In the genomic region with DNA sequence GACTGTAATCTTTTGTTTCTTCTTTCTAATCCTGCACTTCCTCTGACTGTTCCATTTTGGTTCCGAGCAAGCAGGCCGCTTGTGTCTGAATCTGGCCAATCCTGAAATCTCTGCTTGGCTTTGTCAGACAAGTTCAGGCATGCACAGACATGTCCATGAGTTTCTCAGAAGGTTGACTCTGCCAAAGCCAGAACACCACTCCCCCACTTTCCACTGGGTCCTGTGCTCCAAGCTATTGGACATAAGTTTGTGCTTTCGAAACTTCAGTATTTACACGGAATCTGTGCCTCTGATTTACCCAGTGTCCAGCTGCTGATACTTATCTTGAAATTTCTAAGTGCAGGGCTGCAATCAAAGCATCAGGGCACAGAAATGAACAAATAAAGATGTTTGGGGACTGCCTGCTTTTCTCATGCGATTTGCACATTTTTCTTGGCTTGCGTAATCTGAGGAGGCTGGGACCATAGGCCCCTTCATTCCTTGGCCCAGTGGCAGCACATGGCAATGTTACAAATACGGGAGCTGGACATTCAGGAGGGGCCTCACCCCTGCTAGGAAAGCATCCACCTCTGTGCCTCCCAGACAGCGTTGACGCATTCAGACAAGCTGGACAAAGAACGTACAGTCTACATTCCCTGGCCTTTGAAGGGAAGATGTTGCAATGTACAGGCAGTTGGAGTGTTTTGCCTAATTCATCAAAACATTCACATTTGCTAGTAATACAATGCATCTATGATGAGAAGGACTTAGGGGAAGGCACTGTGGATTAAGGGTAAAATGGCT, we compare ENCODE assay signal across 1 cellular context.
TF ChIP-seq lines count a peak whose summit lies in the region.

No MANE protein-coding gene starts in this region.

TF ChIP-seq in HepG2, 621 proteins besides CTCF, POLR2A, EP300 and RAD21 (continued from another document and continues in another):
- peak; percentile 64; the same call in 1 of the 2 replicates for TF ChIP-seq MIER3 (CRISPR knock-in tag; IDR thresholded peaks at IDR 0.05; ENCODE audit: borderline replicate concordance)
- TF ChIP-seq MAFG (CRISPR knock-in tag; IDR thresholded peaks at IDR 0.05), result no peak
- TF ChIP-seq ZNF441 (CRISPR knock-in tag; IDR thresholded peaks at IDR 0.05; ENCODE audit: borderline replicate concordance), result no peak
- TF ChIP-seq ZBTB8A (CRISPR knock-in tag; IDR thresholded peaks at IDR 0.05; ENCODE audit: borderline replicate concordance, low read depth), result no peak
- no peak for TF ChIP-seq ZNF251 (CRISPR knock-in tag; IDR thresholded peaks at IDR 0.05)
- TF ChIP-seq CCDC6 (CRISPR knock-in tag; IDR thresholded peaks at IDR 0.05), result no peak; the same call in 1 of the 2 replicates
- no peak for TF ChIP-seq SPEN (CRISPR knock-in tag; IDR thresholded peaks at IDR 0.05; ENCODE audit: low read depth)
- no peak; the same call in 1 of the 2 replicates for TF ChIP-seq ZNF792 (CRISPR knock-in tag; IDR thresholded peaks at IDR 0.05)
- no peak; the same call in 1 of the 2 replicates for TF ChIP-seq FOXK2 (IDR thresholded peaks at IDR 0.05)
- no peak for TF ChIP-seq AGO1 (IDR thresholded peaks at IDR 0.05; ENCODE audit: low read depth, low read length, poor library complexity, severe bottlenecking)
- TF ChIP-seq PHF8 (CRISPR knock-in tag; IDR thresholded peaks at IDR 0.05), result peak; percentile 43
- no peak for TF ChIP-seq NKX3-1 (CRISPR knock-in tag; IDR thresholded peaks at IDR 0.05)
- TF ChIP-seq TSC22D2 (CRISPR knock-in tag; IDR thresholded peaks at IDR 0.05; ENCODE audit: borderline replicate concordance), result 0 out of 2 replicates have a peak, but pooled peaks have one; percentile 14
- TF ChIP-seq ZNF234 (CRISPR knock-in tag; conservative IDR thresholded peaks at IDR 0.05), result no peak
- TF ChIP-seq ARNT (IDR thresholded peaks at IDR 0.05), result no peak
- peak; percentile 26; the same call in 1 of the 2 replicates for TF ChIP-seq TBX3 (IDR thresholded peaks at IDR 0.05; ENCODE audit: borderline replicate concordance)
- TF ChIP-seq ZNF136 (CRISPR knock-in tag; IDR thresholded peaks at IDR 0.05; ENCODE audit: low read depth), result peak; percentile 88; the same call in 1 of the 2 replicates
- TF ChIP-seq ZNF264 (CRISPR knock-in tag; IDR thresholded peaks at IDR 0.05), result 0 out of 2 replicates have a peak, but pooled peaks have one; percentile 9
- no peak for TF ChIP-seq GZF1 (CRISPR knock-in tag; IDR thresholded peaks at IDR 0.05)
- TF ChIP-seq, protein P1, sequence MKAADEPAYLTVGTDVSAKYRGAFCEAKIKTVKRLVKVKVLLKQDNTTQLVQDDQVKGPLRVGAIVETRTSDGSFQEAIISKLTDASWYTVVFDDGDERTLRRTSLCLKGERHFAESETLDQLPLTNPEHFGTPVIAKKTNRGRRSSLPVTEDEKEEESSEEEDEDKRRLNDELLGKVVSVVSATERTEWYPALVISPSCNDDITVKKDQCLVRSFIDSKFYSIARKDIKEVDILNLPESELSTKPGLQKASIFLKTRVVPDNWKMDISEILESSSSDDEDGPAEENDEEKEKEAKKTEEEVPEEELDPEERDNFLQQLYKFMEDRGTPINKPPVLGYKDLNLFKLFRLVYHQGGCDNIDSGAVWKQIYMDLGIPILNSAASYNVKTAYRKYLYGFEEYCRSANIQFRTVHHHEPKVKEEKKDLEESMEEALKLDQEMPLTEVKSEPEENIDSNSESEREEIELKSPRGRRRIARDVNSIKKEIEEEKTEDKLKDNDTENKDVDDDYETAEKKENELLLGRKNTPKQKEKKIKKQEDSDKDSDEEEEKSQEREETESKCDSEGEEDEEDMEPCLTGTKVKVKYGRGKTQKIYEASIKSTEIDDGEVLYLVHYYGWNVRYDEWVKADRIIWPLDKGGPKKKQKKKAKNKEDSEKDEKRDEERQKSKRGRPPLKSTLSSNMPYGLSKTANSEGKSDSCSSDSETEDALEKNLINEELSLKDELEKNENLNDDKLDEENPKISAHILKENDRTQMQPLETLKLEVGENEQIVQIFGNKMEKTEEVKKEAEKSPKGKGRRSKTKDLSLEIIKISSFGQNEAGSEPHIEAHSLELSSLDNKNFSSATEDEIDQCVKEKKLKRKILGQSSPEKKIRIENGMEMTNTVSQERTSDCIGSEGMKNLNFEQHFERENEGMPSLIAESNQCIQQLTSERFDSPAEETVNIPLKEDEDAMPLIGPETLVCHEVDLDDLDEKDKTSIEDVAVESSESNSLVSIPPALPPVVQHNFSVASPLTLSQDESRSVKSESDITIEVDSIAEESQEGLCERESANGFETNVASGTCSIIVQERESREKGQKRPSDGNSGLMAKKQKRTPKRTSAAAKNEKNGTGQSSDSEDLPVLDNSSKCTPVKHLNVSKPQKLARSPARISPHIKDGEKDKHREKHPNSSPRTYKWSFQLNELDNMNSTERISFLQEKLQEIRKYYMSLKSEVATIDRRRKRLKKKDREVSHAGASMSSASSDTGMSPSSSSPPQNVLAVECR (CRISPR knock-in tag; IDR thresholded peaks at IDR 0.05; ENCODE audit: borderline replicate concordance), result peak; percentile 49; the same call in 1 of the 2 replicates
- TF ChIP-seq ZNF768 (CRISPR knock-in tag; IDR thresholded peaks at IDR 0.05), result no peak
- no peak for TF ChIP-seq ZNF597 (CRISPR knock-in tag; IDR thresholded peaks at IDR 0.05)
- no peak for TF ChIP-seq ZBTB39 (CRISPR knock-in tag; IDR thresholded peaks at IDR 0.05)
- peak; percentile 91 for TF ChIP-seq ARID2 (CRISPR knock-in tag; IDR thresholded peaks at IDR 0.05; ENCODE audit: borderline replicate concordance)
- TF ChIP-seq PRDM4 (CRISPR knock-in tag; IDR thresholded peaks at IDR 0.05; ENCODE audit: borderline replicate concordance), result no peak
- no peak for TF ChIP-seq ZFP41 (CRISPR knock-in tag; IDR thresholded peaks at IDR 0.05; ENCODE audit: borderline replicate concordance)
- TF ChIP-seq PHF20 (CRISPR knock-in tag; IDR thresholded peaks at IDR 0.05), result no peak
- no peak for TF ChIP-seq SMAD1 (CRISPR knock-in tag; IDR thresholded peaks at IDR 0.05; ENCODE audit: borderline replicate concordance, low read depth)
- TF ChIP-seq FLYWCH1 (CRISPR knock-in tag; IDR thresholded peaks at IDR 0.05), result no peak
- TF ChIP-seq HMGA1 (CRISPR knock-in tag; conservative IDR thresholded peaks at IDR 0.05), result no peak
- no peak for TF ChIP-seq MAFF (IDR thresholded peaks at IDR 0.05; ENCODE audit: low read depth, low read length)
- no peak for TF ChIP-seq TBP (CRISPR knock-in tag; IDR thresholded peaks at IDR 0.05)
- TF ChIP-seq ZNF710 (CRISPR knock-in tag; IDR thresholded peaks at IDR 0.05; ENCODE audit: borderline replicate concordance), result peak; percentile 67; the same call in 1 of the 2 replicates
- TF ChIP-seq ZNF773 (CRISPR knock-in tag; IDR thresholded peaks at IDR 0.05; ENCODE audit: borderline replicate concordance), result no peak
- peak; percentile 6; the same call in 1 of the 2 replicates for TF ChIP-seq ZNF460 (CRISPR knock-in tag; IDR thresholded peaks at IDR 0.05; ENCODE audit: borderline replicate concordance)
- no peak for TF ChIP-seq ZNF543 (CRISPR knock-in tag; IDR thresholded peaks at IDR 0.05)
- peak; percentile 83; the same call in 1 of the 2 replicates for TF ChIP-seq FOSL2 (CRISPR knock-in tag; IDR thresholded peaks at IDR 0.05)
- TF ChIP-seq DR1 (CRISPR knock-in tag; IDR thresholded peaks at IDR 0.05), result no peak; the same call in 1 of the 2 replicates
- no peak for TF ChIP-seq LRRFIP1 (CRISPR knock-in tag; conservative IDR thresholded peaks at IDR 0.05)
- no peak for TF ChIP-seq U2AF1 (optimal IDR thresholded peaks at IDR 0.05; ENCODE audit: low read depth, low read length)
- no peak; the same call in 1 of the 2 replicates for TF ChIP-seq RBAK (CRISPR knock-in tag; IDR thresholded peaks at IDR 0.05)
- no peak for TF ChIP-seq ATM (IDR thresholded peaks at IDR 0.05; ENCODE audit: borderline replicate concordance)
- TF ChIP-seq MLLT10 (CRISPR knock-in tag; IDR thresholded peaks at IDR 0.05), result no peak
- no peak for TF ChIP-seq ZNF180 (CRISPR knock-in tag; IDR thresholded peaks at IDR 0.05; ENCODE audit: borderline replicate concordance, low read depth)
- TF ChIP-seq KAT7 (CRISPR knock-in tag; IDR thresholded peaks at IDR 0.05; ENCODE audit: borderline replicate concordance), result no peak
- TF ChIP-seq SRF (IDR thresholded peaks at IDR 0.05; ENCODE audit: low read depth, low read length), result no peak
- no peak; the same call in 1 of the 2 replicates for TF ChIP-seq MAF1 (CRISPR knock-in tag; IDR thresholded peaks at IDR 0.05; ENCODE audit: borderline replicate concordance)
- no peak; the same call in 1 of the 2 replicates for TF ChIP-seq MIER2 (CRISPR knock-in tag; IDR thresholded peaks at IDR 0.05)
- TF ChIP-seq MTF1 (CRISPR knock-in tag; IDR thresholded peaks at IDR 0.05), result no peak
- peak; percentile 74; the same call in 1 of the 2 replicates for TF ChIP-seq KAT8 (CRISPR knock-in tag; IDR thresholded peaks at IDR 0.05)
- no peak; the same call in none of the 2 replicates for TF ChIP-seq FOXO1 (CRISPR knock-in tag; IDR thresholded peaks at IDR 0.05)
- no peak for TF ChIP-seq ELK4 (CRISPR knock-in tag; IDR thresholded peaks at IDR 0.05; ENCODE audit: borderline replicate concordance)
